In the genomic region with DNA sequence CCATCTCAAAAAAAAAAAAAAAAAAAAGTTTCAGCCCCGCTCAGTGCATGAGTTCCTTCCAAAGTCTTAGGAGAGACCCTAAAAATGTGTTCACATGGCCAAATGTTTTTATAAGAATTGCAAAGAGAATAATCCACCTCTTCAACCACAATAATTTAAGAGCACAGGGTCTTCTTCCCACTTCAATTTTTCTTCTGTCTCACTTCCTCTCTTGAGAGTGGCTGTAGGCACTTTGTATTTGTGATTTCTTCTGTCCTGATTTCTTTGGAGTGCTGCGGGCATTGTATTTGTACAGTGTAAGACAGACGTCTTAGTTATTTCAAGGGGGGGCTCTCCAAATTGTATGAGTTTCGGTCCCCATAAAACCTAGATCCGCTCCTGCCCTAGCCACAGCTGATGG, we compare ENCODE assay signal across 27 cellular contexts.
"Had no signal": no experiment of that assay in that cellular context is flagged by ENCODE, and none has a peak within 500 bp of the region (broad histone marks: within the 10 kb centered on the region; RNA-seq: fewer than 3 reads in every experiment).

No MANE protein-coding gene starts in this region.

- H3K4me3 ChIP-seq: esophagus squamous epithelium, heart right ventricle, left lung, mucosa of descending colon, prostate gland, right atrium auricular region, smooth muscle cell, suprapubic skin, transverse colon, upper lobe of right lung, uterus had no signal

- H3K27ac ChIP-seq: esophagus squamous epithelium, heart right ventricle, left lung, prostate gland, right atrium auricular region, suprapubic skin, transverse colon, upper lobe of right lung, uterus had no signal

- H3K4me1 ChIP-seq: esophagus squamous epithelium, heart right ventricle, left lung, prostate gland, right atrium auricular region, transverse colon, upper lobe of right lung, uterus had no signal

- H3K4me2 ChIP-seq: smooth muscle cell had no signal

- H3K36me3 ChIP-seq: esophagus squamous epithelium, heart right ventricle, left lung, prostate gland, right atrium auricular region, suprapubic skin, transverse colon, upper lobe of right lung, uterus had no signal

- H3K9me3 ChIP-seq: esophagus squamous epithelium, heart right ventricle, left lung, mucosa of descending colon, prostate gland, right atrium auricular region, suprapubic skin, transverse colon, upper lobe of right lung, uterus had no signal

- DNase-seq: effector memory CD8-positive, alpha-beta T cell; erythroblast; esophagus squamous epithelium; foreskin melanocyte; glutamatergic neuron; heart right ventricle; hippocampal formation; left cardiac atrium; left lung; mesenchymal stem cell; mucosa of descending colon; naive B cell; stimulated activated CD4-positive, alpha-beta T cell treated with anti-CD3 and anti-CD28 coated beads, Interleukin-12 subunit alpha, Interleukin-12 subunit beta, amount 100 ng/mL, for 4 hours; stimulated activated CD4-positive, alpha-beta T cell treated with anti-CD3 and anti-CD28 coated beads, Interleukin-1b, Interleukin-23, amount 100 ng/mL, for 48 hours; stimulated activated CD4-positive, alpha-beta T cell treated with anti-CD3 and anti-CD28 coated beads, Interleukin-4, amount 100 ng/mL, for 1 hour; stimulated activated CD8-positive, alpha-beta memory T cell treated with anti-CD3 and anti-CD28 coated beads, Interleukin-4, amount 100 ng/mL, for 48 hours; stimulated activated naive CD4-positive, alpha-beta T cell; stimulated activated naive CD8-positive, alpha-beta T cell treated with anti-CD3 and anti-CD28 coated beads, Interleukin-15, amount 100 ng/mL, for 72 hours; transverse colon; upper lobe of right lung; uterus had no signal

- ATAC-seq: effector memory CD8-positive, alpha-beta T cell; heart right ventricle; left cardiac atrium; left lung; mucosa of descending colon; natural killer cell treated with Interleukin-12 subunit alpha and Interleukin-12 subunit beta and Interleukin-15 and Interleukin-18, amount 100 ng/mL, for 72 hours; sciatic nerve; stimulated activated naive CD8-positive, alpha-beta T cell treated with anti-CD3 and anti-CD28 coated beads, Interleukin-15, amount 100 ng/mL, for 72 hours; upper lobe of right lung had no signal

- H3K27me3 ChIP-seq: heart right ventricle, left lung, right atrium auricular region, suprapubic skin, transverse colon, upper lobe of right lung, uterus had no signal
